ENCODE assay signal across 8 cellular contexts in the genomic region with DNA sequence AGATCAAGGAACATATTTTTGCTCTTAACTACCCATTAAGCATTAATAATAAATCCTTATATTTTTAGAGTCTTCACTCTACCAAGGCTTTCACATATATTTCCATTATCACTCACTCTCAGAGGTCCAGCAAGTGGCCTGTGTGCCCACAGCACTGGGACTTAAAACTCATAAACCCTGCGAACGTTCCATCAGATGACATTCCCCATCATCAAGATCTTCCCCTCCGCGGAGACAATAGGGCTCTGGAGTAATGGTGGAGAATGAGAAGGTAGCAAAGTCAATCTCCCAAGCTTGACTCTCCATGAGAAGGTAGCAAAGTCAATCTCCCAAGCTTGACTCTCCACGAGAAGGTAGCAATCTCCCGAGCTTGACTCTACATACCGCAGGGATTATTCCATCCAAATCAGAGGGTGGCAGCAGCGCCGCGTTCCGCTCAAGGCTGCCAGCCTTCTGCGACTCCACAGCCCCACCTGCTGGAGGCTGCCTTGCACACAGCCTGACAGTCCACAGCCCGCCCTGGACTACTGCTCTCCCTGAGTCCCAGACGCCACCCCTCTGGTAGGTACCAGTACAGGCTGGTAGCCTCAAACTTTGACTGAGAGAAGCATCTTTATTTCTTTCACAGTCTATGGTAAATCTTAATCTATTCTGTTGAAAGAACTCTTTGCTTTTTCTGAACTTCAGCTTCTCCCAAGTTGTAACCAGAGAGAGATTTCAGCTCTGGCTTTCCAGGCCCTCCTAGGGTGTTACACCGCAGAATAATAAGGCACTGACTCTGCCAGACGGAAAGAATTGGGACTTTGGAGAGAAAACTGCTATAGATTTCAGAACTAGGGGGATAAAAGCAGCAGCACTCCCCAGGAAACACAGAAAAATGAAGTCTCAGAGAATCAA. TPM values are rescaled to one million over a fixed set of nuclear protein-coding genes. Genes with fewer than 3 reads are reported as not detected.
DNase-seq lines count a peak whose midpoint lies in the region; ATAC-seq lines count a peak whose summit lies in the region.

No MANE protein-coding gene starts in this region.

- no peaks in the 10 kb centered on the region for H3K9me3 Mint-ChIP-seq in central memory CD8-positive, alpha-beta T cell

- no peak overlapping the region for H3K4me3 Mint-ChIP-seq in central memory CD8-positive, alpha-beta T cell

- peak; percentile 62 to 64 for DNase-seq in AML-193 (lab: John Stamatoyannopoulos, UW)
- peak; percentile 53 to 91 for DNase-seq in NCI-H446 (lab: John Stamatoyannopoulos, UW)
- DNase-seq in activated CD4-positive, alpha-beta T cell treated with anti-CD3 and anti-CD28 coated beads for 24 hours (ENCODE audit: low read depth in 2 of 2) = peak; percentile 81 to 88
- peak; percentile 65 to 80 for DNase-seq in central memory CD8-positive, alpha-beta T cell (ENCODE audit: low spot score in 2 of 2)
- peak; percentile 85 for DNase-seq in left lobe of liver (ENCODE audit: low spot score)
- peak; percentile 86 for DNase-seq in stimulated activated CD4-positive, alpha-beta T cell treated with anti-CD3 and anti-CD28 coated beads, Interleukin-4, amount 100 ng/mL, for 1 hour

- no peaks in the 10 kb centered on the region for H3K36me3 Mint-ChIP-seq in central memory CD8-positive, alpha-beta T cell (ENCODE audit: insufficient read depth)

- H3K27me3 Mint-ChIP-seq in central memory CD8-positive, alpha-beta T cell = peaks cover 59% of the 10 kb centered on the region

- H3K4me1 Mint-ChIP-seq in central memory CD8-positive, alpha-beta T cell = no peaks in the 10 kb centered on the region

- no peak overlapping the region for H3K27ac Mint-ChIP-seq in central memory CD8-positive, alpha-beta T cell (ENCODE audit: low read depth)

- ATAC-seq in GM18909 (IDR thresholded peaks at IDR 0.05; ENCODE audit: poor library complexity, unreplicated experiment) (peak; percentile 94), HG03196 (IDR thresholded peaks at IDR 0.05; ENCODE audit: unreplicated experiment) (peak; percentile 81), left lobe of liver (peak; percentile 100)
- peak; percentile 99 for ATAC-seq in central memory CD8-positive, alpha-beta T cell (replicated peaks; ENCODE audit: extremely low read depth, poor library complexity, severe bottlenecking)

RNA-seq across cellular contexts. Expression of a gene that starts 26.4 kb away (rescaled TPM):
- total RNA-seq in left lobe of liver = 4.5 TPM

Comparison
In these comparisons a context has a peak if more than half of its experiments do, and no peak if none do; other contexts are left out.
1. Peak in every context shown above with its lines: DNase-seq and ATAC-seq.